ENCODE assay signal across 19 cellular contexts in genomic region chr11:1561266-1561665, GRCh38. TPM values are rescaled to one million over a fixed set of nuclear protein-coding genes. Genes with fewer than 3 reads are reported as not detected.
DNase-seq lines count a peak whose midpoint lies in the region; TF ChIP-seq lines count a peak whose summit lies in the region.
"Had no signal": no experiment of that assay in that cellular context is flagged by ENCODE, and none has a peak within 500 bp of the region (broad histone marks: within the 10 kb centered on the region; RNA-seq: fewer than 3 reads in every experiment).

No MANE protein-coding gene starts in this region.

- H2BK15ac ChIP-seq in H9 (ENCODE audit: low read depth, low read length): no peak overlapping the region

- H3K27ac Mint-ChIP-seq in H9 (no peak overlapping the region), neural progenitor cell (peak overlapping the region; percentile 11)
- H3K27ac Mint-ChIP-seq: HFFc6 had no signal

- H3K9ac ChIP-seq in H9 (ENCODE audit: extremely low read depth, insufficient read length, low read length): no peak overlapping the region
- no peak overlapping the region for H3K9ac ChIP-seq in neural progenitor cell
- H3K9ac ChIP-seq: BLaER1 had no signal

- H3K27me3 ChIP-seq in H9 (ENCODE audit: insufficient read depth, low read length) (peaks cover 4% of the 10 kb centered on the region; the same call in 1 of the 2 replicates), dorsolateral prefrontal cortex (no peaks in the 10 kb centered on the region), neural progenitor cell (peaks cover 55% of the 10 kb centered on the region), tibial artery (no peaks in the 10 kb centered on the region)
- H3K27me3 ChIP-seq: Peyer's patch had no signal

- no peak overlapping the region for H3K4me3 Mint-ChIP-seq in H9
- no peak overlapping the region for H3K4me3 Mint-ChIP-seq in neural progenitor cell
- H3K4me3 Mint-ChIP-seq: CD8-positive, alpha-beta memory T cell; HFFc6 had no signal

- H3K18ac ChIP-seq in H9 (ENCODE audit: insufficient read length, low read depth, low read length): no peak overlapping the region

- H3K79me1 ChIP-seq in H9 (ENCODE audit: insufficient read depth, low read depth, low read length, poor library complexity, severe bottlenecking): no peaks in the 10 kb centered on the region

- H2BK20ac ChIP-seq in H9 (ENCODE audit: low read depth, low read length, poor library complexity, severe bottlenecking): no peak overlapping the region

- H3K9me3 Mint-ChIP-seq in H9 (no peaks in the 10 kb centered on the region), neural progenitor cell (no peaks in the 10 kb centered on the region)
- H3K9me3 Mint-ChIP-seq: HFFc6 had no signal

- H3K4me1 Mint-ChIP-seq in H9 (peaks cover 12 to 33% of the 10 kb centered on the region in 2 experiments), neural progenitor cell (peaks cover 3% of the 10 kb centered on the region)
- H3K4me1 Mint-ChIP-seq: CD8-positive, alpha-beta memory T cell had no signal

- no peaks in the 10 kb centered on the region for H3K79me2 ChIP-seq in H9 (ENCODE audit: insufficient read depth, low read length)
- H3K79me2 ChIP-seq in neural progenitor cell (ENCODE audit: low read depth): no peaks in the 10 kb centered on the region

- H3K4ac ChIP-seq in H9 (ENCODE audit: low read depth, low read length): no peak overlapping the region

- H3F3A ChIP-seq in neural progenitor cell (ENCODE audit: low read depth): no peaks in the 10 kb centered on the region

- H3K27me3 Mint-ChIP-seq in H9 (ENCODE audit: low read depth) (peaks cover 22% of the 10 kb centered on the region), neural progenitor cell (ENCODE audit: insufficient read depth, low read depth) (peaks cover 6% of the 10 kb centered on the region)

- H3K23ac ChIP-seq in H9 (ENCODE audit: insufficient read length, low read depth, low read length): no peak overlapping the region

- no peak overlapping the region for H3K14ac ChIP-seq in H9 (ENCODE audit: insufficient read depth, low read length)

- H4K5ac ChIP-seq in H9 (ENCODE audit: insufficient read length, low read depth, low read length): no peak overlapping the region

- TF ChIP-seq CTCF in H9 (conservative IDR thresholded peaks at IDR 0.05) (no peak), dorsolateral prefrontal cortex (IDR thresholded peaks at IDR 0.05 in 54 of 56, conservative IDR thresholded peaks at IDR 0.05 in 2 of 56; ENCODE audit: low read depth in 1 of 56, partially characterized antibody in 56 of 56) (no peak), neural progenitor cell (IDR thresholded peaks at IDR 0.05) (no peak), tibial artery (IDR thresholded peaks at IDR 0.05) (no peak)

- H3K23me2 ChIP-seq in H9 (ENCODE audit: insufficient read length, low read depth, low read length, poor library complexity, severe bottlenecking): no peaks in the 10 kb centered on the region

- H3K4me1 ChIP-seq in H9 (ENCODE audit: insufficient read depth, low read length) (no peaks in the 10 kb centered on the region; the same call in 1 of the 2 replicates), neural progenitor cell (peaks cover 26% of the 10 kb centered on the region), tibial artery (peaks cover 5 to 57% (median 50%) of the 10 kb centered on the region in 4 donors)

- DNase-seq in H9 (peak; percentile 22), dorsolateral prefrontal cortex (peak in 1 of 10 donors; percentile 39), neural progenitor cell (ENCODE audit: low spot score) (no peak), tibial artery (no peak), globus pallidus (ENCODE audit: low spot score) (no peak), retina (no peak), NCI-H2029 treated with DMSO at 0.1 percent for 48 hours (lab: John Stamatoyannopoulos, UW) (no peak)
- no peak for DNase-seq in activated naive CD4-positive, alpha-beta T cell (lab: John Stamatoyannopoulos, UW)
- DNase-seq: CD8-positive, alpha-beta memory T cell; HFFc6; NCI-H1092 treated with DMSO at 0.1 percent for 48 hours; NK-92 treated with Interleukin-12 subunit alpha and Interleukin-12 subunit beta, amount 100 ng/mL, for 24 hours had no signal

- H4K8ac ChIP-seq in H9 (replicated peaks; ENCODE audit: insufficient read length, low read depth, low read length): no peak overlapping the region

- H4K20me1 ChIP-seq in H9 (ENCODE audit: control insufficient read depth, insufficient read depth, insufficient read length) (no peaks in the 10 kb centered on the region), neural progenitor cell (ENCODE audit: low read depth) (peaks cover 5% of the 10 kb centered on the region)

- H3K9me3 ChIP-seq in H9 (ENCODE audit: control insufficient read depth, low read depth, low read length) (no peaks in the 10 kb centered on the region), neural progenitor cell (ENCODE audit: low read depth) (no peaks in the 10 kb centered on the region), tibial artery (no peaks in the 10 kb centered on the region)
- H3K9me3 ChIP-seq: BLaER1, Peyer's patch had no signal

- H3K4me3 ChIP-seq in dorsolateral prefrontal cortex (no peak overlapping the region), neural progenitor cell (no peak overlapping the region), tibial artery (no peak overlapping the region)
- H3K4me3 ChIP-seq: BLaER1, K562, Peyer's patch had no signal

- no peak overlapping the region for H3K27ac ChIP-seq in H9 (ENCODE audit: insufficient read length, low read depth, low read length)
- H3K27ac ChIP-seq in dorsolateral prefrontal cortex: peak overlapping the region in 31 of 59 donors; percentile 6 to 94 (median 89)
- H3K27ac ChIP-seq in neural progenitor cell: no peak overlapping the region
- H3K27ac ChIP-seq in tibial artery: peak overlapping the region; percentile 92 to 94
- H3K27ac ChIP-seq: BLaER1 had no signal

- H3K56ac ChIP-seq in H9 (ENCODE audit: insufficient read length, low read depth, low read length): no peak overlapping the region

- H2AK5ac ChIP-seq in H9 (ENCODE audit: insufficient read length, low read length): no peak overlapping the region

- no peak overlapping the region for H3T11ph ChIP-seq in H9 (ENCODE audit: low read length)

- H2BK120ac ChIP-seq in H9 (ENCODE audit: low read depth, low read length, poor library complexity, severe bottlenecking): no peak overlapping the region

- H3K36me3 Mint-ChIP-seq in H9 (ENCODE audit: insufficient read depth in 1 of 3, low read depth in 3 of 3): peaks cover 0 to 1% (median 0%) of the 10 kb centered on the region in 3 experiments; a peak in 1 of 7 replicates
- no peaks in the 10 kb centered on the region for H3K36me3 Mint-ChIP-seq in neural progenitor cell

- WGBS in H9 (ENCODE audit: extremely low coverage, insufficient read length, low lambda C conversion rate): no CpG with 5 or more reads among the region's 17 CpGs

- H4K91ac ChIP-seq in H9 (ENCODE audit: insufficient read length, low read depth, low read length): no peak overlapping the region

- H3K36me3 ChIP-seq in neural progenitor cell: no peaks in the 10 kb centered on the region
- H3K36me3 ChIP-seq in tibial artery: peaks cover 13 to 61% (median 50%) of the 10 kb centered on the region in 3 donors

- no peak overlapping the region for H2BK5ac ChIP-seq in H9 (ENCODE audit: insufficient read length, low read length)

- no peak overlapping the region for H2BK12ac ChIP-seq in H9 (ENCODE audit: insufficient read length, low read depth, low read length)

- H2AFZ ChIP-seq in H9 (ENCODE audit: low read length) (no peak overlapping the region), neural progenitor cell (replicated peaks) (no peak overlapping the region)

- intact Hi-C loops in dorsolateral prefrontal cortex (cut with DNase I): loop anchor here in 1 of 2 donors (10.0 kb wide), 1 partner anchor 194 kb away; the partner anchor contains the start of gene IFITM10
- intact Hi-C loops in tibial artery (cut with DNase I; ENCODE audit: low total_unique reads): loop anchor here (10.0 kb wide), 1 partner anchor 194 kb away; the partner anchor contains the start of gene IFITM10

- H3K4me2 ChIP-seq in H9 (ENCODE audit: insufficient read depth, insufficient read length, low read length) (no peak overlapping the region), neural progenitor cell (no peak overlapping the region)
- H3K4me2 ChIP-seq: BLaER1 had no signal

RNA-seq across cellular contexts. Expression of gene DUSP8, which starts 10.8 kb away (rescaled TPM):
- total RNA-seq in H9 (2021): 3.2 and 4.4 TPM in 2 replicates
- total RNA-seq in dorsolateral prefrontal cortex: 100 to 1,000 TPM in 11 of 120 experiments, 10 to 100 TPM in 109; 41.1 to 144 (median 77.7) TPM
- 0.09 and 0.28 TPM in 2 replicates for total RNA-seq in neural progenitor cell (ENCODE audit: low replicate concordance)

RNA-seq across cellular contexts. Expression of gene KRTAP5-1, which starts 23.8 kb away (rescaled TPM):
- total RNA-seq in H9 (2021) (not detected in 2 replicates), dorsolateral prefrontal cortex (not detected), neural progenitor cell (ENCODE audit: low replicate concordance) (not detected in 2 replicates)
- total RNA-seq: A673; CD8-positive, alpha-beta memory T cell; HFFc6; K562; NCI-H460; Peyer's patch; Right ventricle myocardium inferior; SK-MEL-5 had no signal

RNA-seq across cellular contexts. Expression of gene KRTAP5-2, which starts 36.8 kb away (rescaled TPM):
- total RNA-seq in H9 (2021) (not detected in 2 replicates), dorsolateral prefrontal cortex (under 1 TPM in 2 of 120 experiments, not detected in 118; 0.69 to 0.74 TPM), neural progenitor cell (ENCODE audit: low replicate concordance) (not detected in 2 replicates)
- total RNA-seq: A673; CD8-positive, alpha-beta memory T cell; HFFc6; K562; NCI-H460; Peyer's patch; Right ventricle myocardium inferior had no signal

RNA-seq across cellular contexts. Expression of gene KRTAP5-3, which starts 47.0 kb away (rescaled TPM):
- not detected in 2 replicates for total RNA-seq in H9 (2021)
- total RNA-seq in dorsolateral prefrontal cortex: not detected
- not detected in 2 replicates for total RNA-seq in neural progenitor cell (ENCODE audit: low replicate concordance)
- total RNA-seq: A673; CD8-positive, alpha-beta memory T cell; HFFc6; K562; NCI-H460; Peyer's patch; Right ventricle myocardium inferior; SK-MEL-5 had no signal

Comparison
In these comparisons a context has a peak if more than half of its experiments do, and no peak if none do; other contexts are left out.
1. H3K27ac ChIP-seq: peak in dorsolateral prefrontal cortex (31 of 59) and tibial artery (2 of 2); none in H9 (single experiment) and neural progenitor cell (single experiment).